ENCODE assay signal across 20 cellular contexts in the genomic region with DNA sequence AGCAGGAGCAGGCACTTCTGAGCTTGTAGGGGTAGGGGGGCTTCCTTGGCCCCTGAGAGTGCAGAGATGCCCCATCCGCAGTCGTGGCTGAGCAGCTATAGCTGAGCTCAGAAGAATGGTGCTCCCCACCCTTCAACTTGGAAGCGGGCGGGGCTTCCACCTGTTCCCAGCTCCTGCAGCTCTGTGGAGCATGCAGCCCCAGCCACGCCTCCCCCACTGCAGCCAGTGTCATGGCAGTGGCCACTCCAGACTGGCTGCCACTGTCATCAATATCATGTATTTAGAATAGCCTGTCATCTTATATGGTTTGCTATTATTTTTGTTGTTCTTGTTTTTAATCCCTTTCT.
"Had no signal": no experiment of that assay in that cellular context is flagged by ENCODE, and none has a peak within 500 bp of the region (broad histone marks: within the 10 kb centered on the region; RNA-seq: fewer than 3 reads in every experiment).

No MANE protein-coding gene starts in this region.

- ATAC-seq: activated CD4-positive, CD25-positive, alpha-beta regulatory T cell treated with anti-CD3 and anti-CD28 coated beads, Interleukin-2, amount 50 U/mL, for 24 hours; activated CD8-positive, alpha-beta memory T cell treated with anti-CD3 and anti-CD28 coated beads, Interleukin-2, amount 10 ng/mL, durations not matched to agents 7 days and 5 days; activated CD8-positive, alpha-beta T cell treated with anti-CD3 and anti-CD28 coated beads for 36 hours; foreskin keratinocyte; mucosa of descending colon had no signal

- H3K9me3 Mint-ChIP-seq: nephron progenitor cell had no signal

- H3K27me3 Mint-ChIP-seq: activated CD4-positive, alpha-beta T cell treated with anti-CD3 and anti-CD28 coated beads, Interleukin-2, amount 10 ng/mL, durations not matched to agents 24 days and 14 days; activated CD8-positive, alpha-beta memory T cell treated with anti-CD3 and anti-CD28 coated beads, Interleukin-2, amount 10 ng/mL, durations not matched to agents 7 days and 5 days; activated CD8-positive, alpha-beta T cell treated with anti-CD3 and anti-CD28 coated beads for 36 hours; activated naive CD8-positive, alpha-beta T cell had no signal

- H3K9me3 ChIP-seq: adrenal gland had no signal

- H3K4me1 Mint-ChIP-seq: activated CD4-positive, alpha-beta T cell treated with anti-CD3 and anti-CD28 coated beads, Interleukin-2, amount 10 ng/mL, durations not matched to agents 24 days and 14 days; activated CD8-positive, alpha-beta memory T cell treated with anti-CD3 and anti-CD28 coated beads, Interleukin-2, amount 10 ng/mL, durations not matched to agents 7 days and 5 days; immature natural killer cell; nephron progenitor cell had no signal

- H3K27me3 ChIP-seq: adrenal gland, foreskin keratinocyte had no signal

- H3K4me1 ChIP-seq: adrenal gland, foreskin keratinocyte had no signal

- DNase-seq: activated CD4-positive, alpha-beta T cell treated with anti-CD3 and anti-CD28 coated beads, Interleukin-2, amount 10 ng/mL, durations not matched to agents 24 days and 14 days; activated CD8-positive, alpha-beta memory T cell treated with anti-CD3 and anti-CD28 coated beads, Interleukin-2, amount 10 ng/mL, durations not matched to agents 7 days and 5 days; activated CD8-positive, alpha-beta T cell treated with anti-CD3 and anti-CD28 coated beads for 36 hours; activated gamma-delta T cell treated with Interleukin-2 at 50 U/mL for 16 hours; activated T-cell treated with anti-CD3 and anti-CD28 coated beads for 4 hours; central memory CD4-positive, alpha-beta T cell; effector memory CD4-positive, alpha-beta T cell; foreskin keratinocyte; immature natural killer cell; kidney glomerular epithelial cell; mesenchymal stem cell; nephron progenitor cell; stimulated activated CD4-positive, alpha-beta T cell treated with anti-CD3 and anti-CD28 coated beads, Interleukin-4, amount 100 ng/mL, for 1 hour; stimulated activated naive CD4-positive, alpha-beta T cell had no signal

- H3K27ac Mint-ChIP-seq: activated CD4-positive, alpha-beta T cell treated with anti-CD3 and anti-CD28 coated beads, Interleukin-2, amount 10 ng/mL, durations not matched to agents 24 days and 14 days; activated CD8-positive, alpha-beta memory T cell treated with anti-CD3 and anti-CD28 coated beads, Interleukin-2, amount 10 ng/mL, durations not matched to agents 7 days and 5 days; activated CD8-positive, alpha-beta T cell treated with anti-CD3 and anti-CD28 coated beads for 36 hours; activated naive CD8-positive, alpha-beta T cell; immature natural killer cell; nephron progenitor cell had no signal

- H3K27ac ChIP-seq: adrenal gland, foreskin keratinocyte had no signal

- H3K4me3 Mint-ChIP-seq: activated CD4-positive, alpha-beta T cell treated with anti-CD3 and anti-CD28 coated beads, Interleukin-2, amount 10 ng/mL, durations not matched to agents 24 days and 14 days; activated CD8-positive, alpha-beta memory T cell treated with anti-CD3 and anti-CD28 coated beads, Interleukin-2, amount 10 ng/mL, durations not matched to agents 7 days and 5 days; activated CD8-positive, alpha-beta T cell treated with anti-CD3 and anti-CD28 coated beads for 36 hours; activated naive CD8-positive, alpha-beta T cell; immature natural killer cell; nephron progenitor cell had no signal

- H3K4me3 ChIP-seq: adrenal gland, mucosa of descending colon had no signal

- H3K36me3 ChIP-seq: adrenal gland had no signal

- FAIRE-seq: astrocyte, colon had no signal

- H3K36me3 Mint-ChIP-seq: activated CD8-positive, alpha-beta memory T cell treated with anti-CD3 and anti-CD28 coated beads, Interleukin-2, amount 10 ng/mL, durations not matched to agents 7 days and 5 days; activated naive CD8-positive, alpha-beta T cell had no signal
